Comparison of ENCODE assay signal across 26 cellular contexts in genomic region chr15:51156957-51157356, GRCh38.
DNase-seq lines count a peak whose midpoint lies in the region; ATAC-seq, FAIRE-seq and TF ChIP-seq lines count a peak whose summit lies in the region.
"Had no signal": no experiment of that assay in that cellular context is flagged by ENCODE, and none has a peak within 500 bp of the region (broad histone marks: within the 10 kb centered on the region; RNA-seq: fewer than 3 reads in every experiment).

No MANE protein-coding gene starts in this region.

- H2AFZ ChIP-seq in Karpas-422 (ENCODE audit: low read length): no peak overlapping the region
- H2AFZ ChIP-seq in K562 (ENCODE audit: low read depth, low read length): no peak overlapping the region
- H2AFZ ChIP-seq in GM23248: no peak overlapping the region

- H4K20me1 ChIP-seq in Karpas-422 (ENCODE audit: insufficient read depth, low read depth, low read length) (no peaks in the 10 kb centered on the region), K562 (replicated peaks; ENCODE audit: control insufficient read depth, insufficient read depth, low read length) (peaks cover 4% of the 10 kb centered on the region; the same call in 1 of the 2 replicates), GM23248 (ENCODE audit: insufficient read depth) (no peaks in the 10 kb centered on the region)
- H4K20me1 ChIP-seq: BLaER1 treated with 17β-estradiol and CSF1 and Interleukin-3, amounts not matched to agents 10 nM and 100 nM had no signal

- H3K4me2 ChIP-seq in Karpas-422 (ENCODE audit: low read depth, low read length, poor library complexity, severe bottlenecking) (no peak overlapping the region), K562 (ENCODE audit: insufficient read depth, low read length) (no peak overlapping the region), GM23248 (ENCODE audit: unreplicated experiment) (no peak overlapping the region)
- H3K4me2 ChIP-seq: A549 had no signal

- DNase-seq in Karpas-422 (peak; percentile 37), MV-4-11 (lab: John Stamatoyannopoulos, UW) (peak; percentile 62), K562 (ENCODE audit: extremely low read depth in 1 of 4, low spot score in 3 of 4) (no peak), myocyte (ENCODE audit: low read depth) (peak; percentile 79), GM23248 (no peak), NCI-H2196 (lab: John Stamatoyannopoulos, UW; ENCODE audit: unreplicated experiment) (no peak), NCI-H146 treated with DMSO at 0.1 percent for 48 hours (lab: John Stamatoyannopoulos, UW; ENCODE audit: unreplicated experiment) (no peak)
- DNase-seq: 8988T; ACHN; AML-193; BE2C; CD4-positive, alpha-beta T cell; CD8-positive, alpha-beta memory T cell; DMS 273 treated with DMSO at 0.1 percent for 48 hours; DMS79; EL; GDM1; GOT3; HFFc6 had no signal

- no peaks in the 10 kb centered on the region for H3F3A ChIP-seq in GM23248 (ENCODE audit: insufficient read depth)

- H3K9me3 ChIP-seq in Karpas-422 (ENCODE audit: low read length) (no peaks in the 10 kb centered on the region), K562 (replicated peaks; ENCODE audit: control insufficient read depth, insufficient read depth, low read depth, low read length) (no peaks in the 10 kb centered on the region), GM23248 (ENCODE audit: low read depth) (no peaks in the 10 kb centered on the region)
- H3K9me3 ChIP-seq: BE2C; BLaER1 treated with 17β-estradiol and CSF1 and Interleukin-3, amounts not matched to agents 10 nM and 100 nM; HAP-1 had no signal

- in situ Hi-C loops in K562 (cut with MboI) (no loop called here), GM23248 (cut with MboI) (no loop called here)

- CTCF ChIA-PET in K562 (lab: Yijun Ruan, JAX; ENCODE audit: low intra/inter-chr PET ratio): no interaction called here

- no peaks in the 10 kb centered on the region for H3K36me3 ChIP-seq in Karpas-422 (ENCODE audit: insufficient read depth, low read length)
- no peaks in the 10 kb centered on the region for H3K36me3 ChIP-seq in K562 (ENCODE audit: control insufficient read depth, insufficient read depth, low read length)
- no peaks in the 10 kb centered on the region for H3K36me3 ChIP-seq in GM23248 (ENCODE audit: low read depth)
- H3K36me3 ChIP-seq: BE2C; BLaER1 treated with 17β-estradiol and CSF1 and Interleukin-3, amounts not matched to agents 10 nM and 100 nM; HAP-1 had no signal

- H3K9ac ChIP-seq in Karpas-422 (ENCODE audit: low read length) (no peak overlapping the region), K562 (ENCODE audit: insufficient read depth in 1 of 2, low read depth in 2 of 2, low read length in 2 of 2) (no peak overlapping the region), GM23248 (no peak overlapping the region)
- H3K9ac ChIP-seq: BLaER1 treated with 17β-estradiol and CSF1 and Interleukin-3, amounts not matched to agents 10 nM and 100 nM had no signal

- no peaks in the 10 kb centered on the region for H3K79me2 ChIP-seq in Karpas-422 (ENCODE audit: low read length)
- no peaks in the 10 kb centered on the region for H3K79me2 ChIP-seq in K562 (ENCODE audit: control insufficient read depth, insufficient read depth, low read length)
- no peaks in the 10 kb centered on the region for H3K79me2 ChIP-seq in GM23248 (ENCODE audit: insufficient read depth)

- H3K27ac ChIP-seq in Karpas-422 (ENCODE audit: low read length): no peak overlapping the region
- H3K27ac ChIP-seq in K562 (ENCODE audit: extremely low read depth, low read depth, low read length): no peak overlapping the region
- H3K27ac ChIP-seq in GM23248: no peak overlapping the region
- H3K27ac ChIP-seq: A549 had no signal

- TF ChIP-seq CTCF in K562 (IDR thresholded peaks at IDR 0.05 in 2 of 3, conservative IDR thresholded peaks at IDR 0.05 in 1 of 3; ENCODE audit: insufficient read depth in 2 of 3, low read depth in 1 of 3, low read length in 3 of 3): no peak

- intact Hi-C loops in K562 (cut with micrococcal nuclease): no loop called here

- H3K27me3 ChIP-seq in Karpas-422 (ENCODE audit: low read length) (0 out of 2 replicates have a peak, but pooled peaks cover 5% of the 10 kb centered on the region), K562 (ENCODE audit: control insufficient read depth in 2 of 2, insufficient read depth in 2 of 2, low read length in 2 of 2) (peaks cover 5 to 15% of the 10 kb centered on the region in 2 experiments; a peak in 1 of 5 replicates), GM23248 (replicated peaks; ENCODE audit: insufficient read depth) (no peaks in the 10 kb centered on the region)
- H3K27me3 ChIP-seq: BE2C; BLaER1 treated with 17β-estradiol and CSF1 and Interleukin-3, amounts not matched to agents 10 nM and 100 nM had no signal

- H3K9me2 ChIP-seq in Karpas-422 (replicated peaks; ENCODE audit: insufficient read depth, low read length) (no peaks in the 10 kb centered on the region), GM23248 (ENCODE audit: insufficient read depth) (no peaks in the 10 kb centered on the region)

- no peak for TF ChIP-seq EP300 in K562 (IDR thresholded peaks at IDR 0.05; ENCODE audit: low read length)

- H3K9me1 ChIP-seq in K562 (ENCODE audit: control insufficient read depth, insufficient read depth, low read length): no peaks in the 10 kb centered on the region

- POLR2A ChIA-PET in K562 (lab: Yijun Ruan, JAX): interaction anchor here (0.6 kb wide), 1 partner anchor 620 kb away, joined by 3 read pairs; no protein-coding TSS in a partner anchor

- no peak for FAIRE-seq in K562 (lab: Jason Lieb, UNC)
- FAIRE-seq: A549, D721Med, GM12878, GM19239, H54 had no signal

- ATAC-seq in K562: no peak; the same call in none of the 3 replicates
- ATAC-seq: A549, GM12878 had no signal

- no peak for TF ChIP-seq POLR2A in K562 (conservative IDR thresholded peaks at IDR 0.05)

- BruUV-seq in K562 (replicated peaks; lab: Mats Ljungman, UMichigan): no TSS peak

- TF ChIP-seq RAD21 in K562 (CRISPR knock-in tag; conservative IDR thresholded peaks at IDR 0.05 in 1 of 2, IDR thresholded peaks at IDR 0.05 in 1 of 2): no peak

- H3K4me1 ChIP-seq in Karpas-422 (ENCODE audit: low read length): peaks cover 6% of the 10 kb centered on the region
- 0 out of 5 replicates have a peak, but pooled peaks cover 0 to 4% of the 10 kb centered on the region in 2 experiments for H3K4me1 ChIP-seq in K562 (replicated peaks in 1 of 2; ENCODE audit: control insufficient read depth in 2 of 2, insufficient read depth in 2 of 2, low read length in 2 of 2)
- H3K4me1 ChIP-seq in GM23248 (ENCODE audit: insufficient read depth): no peaks in the 10 kb centered on the region
- H3K4me1 ChIP-seq: A549, BE2C, HAP-1 had no signal

- H3K4me3 ChIP-seq in Karpas-422 (ENCODE audit: low read length): no peak overlapping the region
- H3K4me3 ChIP-seq in K562: no peak overlapping the region
- H3K4me3 ChIP-seq in GM23248: no peak overlapping the region
- H3K4me3 ChIP-seq: A549; BLaER1 treated with 17β-estradiol and CSF1 and Interleukin-3, amounts not matched to agents 10 nM and 100 nM; GM12878; HAP-1 had no signal

- WGBS in K562 (ENCODE audit: insufficient coverage, low coverage, missing lambda C conversion rate): 0% methylated on average over 1 of the region's 1 CpG
- 54 to 70% methylated on average over 1 of the region's 1 CpG for whole genome bisulfite sequencing in GM23248 (ENCODE audit: low coverage in 1 of 2, low lambda C conversion rate in 2 of 2, missing lambda C conversion rate in 2 of 2), 2 experiments

TF ChIP-seq in K562, 482 proteins besides CTCF, POLR2A, EP300 and RAD21:
- TF ChIP-seq GTF2E2 (tag; IDR thresholded peaks at IDR 0.05): no peak
- no peak for TF ChIP-seq ESRRA (IDR thresholded peaks at IDR 0.05; ENCODE audit: borderline replicate concordance, low read depth)
- TF ChIP-seq CEBPG (CRISPR knock-in tag; IDR thresholded peaks at IDR 0.05): no peak
- TF ChIP-seq CEBPG (tag; conservative IDR thresholded peaks at IDR 0.05 in 1 of 2, IDR thresholded peaks at IDR 0.05 in 1 of 2): peak; percentile 17 to 50; a peak in 2 of 4 replicates

Comparison
In these comparisons a context has a peak if more than half of its experiments do, and no peak if none do; other contexts are left out.
1. DNase-seq: peak in Karpas-422 (single experiment), MV-4-11 (single experiment) and myocyte (single experiment); none in K562 (0 of 4), GM23248 (single experiment), NCI-H2196 (single experiment) and NCI-H146 treated with DMSO at 0.1 percent for 48 hours (single experiment).